11 cellular contexts compared by ENCODE assay signal in the genomic region with DNA sequence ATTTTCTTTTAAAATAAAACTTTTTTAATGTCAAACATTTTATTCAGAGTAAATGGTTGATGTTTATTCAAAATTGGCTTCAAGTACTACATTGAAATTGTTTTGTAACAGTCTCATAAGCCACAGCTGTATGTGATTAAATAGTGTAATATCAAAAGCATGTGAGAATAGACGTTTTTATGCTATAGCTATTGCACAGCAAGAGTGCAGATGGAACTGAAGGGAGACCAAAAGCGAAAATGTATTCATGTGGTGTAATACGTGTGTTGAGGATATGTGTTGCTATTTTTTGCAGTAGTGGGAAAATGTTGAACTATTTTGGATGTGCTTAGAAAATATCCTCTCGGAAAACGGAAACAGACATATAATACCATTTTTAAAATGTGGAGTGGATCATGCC. TPM values are rescaled to one million over a fixed set of nuclear protein-coding genes. Genes with fewer than 3 reads are reported as not detected.
DNase-seq lines count a peak whose midpoint lies in the region; ATAC-seq and TF ChIP-seq lines count a peak whose summit lies in the region.
"Had no signal": no experiment of that assay in that cellular context is flagged by ENCODE, and none has a peak within 500 bp of the region (broad histone marks: within the 10 kb centered on the region; RNA-seq: fewer than 3 reads in every experiment).

No MANE protein-coding gene starts in this region.

- no peaks in the 10 kb centered on the region for H3K9me3 ChIP-seq in breast epithelium
- no peaks in the 10 kb centered on the region for H3K9me3 ChIP-seq in tibial artery

- no peaks in the 10 kb centered on the region for H3K27me3 ChIP-seq in breast epithelium
- H3K27me3 ChIP-seq in tibial artery: no peaks in the 10 kb centered on the region

- H3K27ac Mint-ChIP-seq in effector memory CD8-positive, alpha-beta T cell: no peak overlapping the region
- no peak overlapping the region for H3K27ac Mint-ChIP-seq in CD14-positive monocyte

- H3K4me1 ChIP-seq in breast epithelium (no peaks in the 10 kb centered on the region), tibial artery (peaks cover 0 to 55% (median 18%) of the 10 kb centered on the region in 4 donors)

- H3K36me3 Mint-ChIP-seq in effector memory CD8-positive, alpha-beta T cell (ENCODE audit: insufficient read depth): no peaks in the 10 kb centered on the region
- no peaks in the 10 kb centered on the region for H3K36me3 Mint-ChIP-seq in CD14-positive monocyte

- no peak overlapping the region for H3K4me3 Mint-ChIP-seq in effector memory CD8-positive, alpha-beta T cell
- H3K4me3 Mint-ChIP-seq in CD14-positive monocyte: no peak overlapping the region

- H3K27me3 Mint-ChIP-seq in effector memory CD8-positive, alpha-beta T cell: no peaks in the 10 kb centered on the region
- peaks cover 6 to 14% (median 10%) of the 10 kb centered on the region in 3 donors for H3K27me3 Mint-ChIP-seq in CD14-positive monocyte (ENCODE audit: low read depth in 3 of 3)

- H3K9me3 Mint-ChIP-seq in effector memory CD8-positive, alpha-beta T cell: no peaks in the 10 kb centered on the region
- no peaks in the 10 kb centered on the region for H3K9me3 Mint-ChIP-seq in CD14-positive monocyte

- H3K4me1 Mint-ChIP-seq in effector memory CD8-positive, alpha-beta T cell (ENCODE audit: low read depth in 2 of 2): peaks cover 0 to 2% of the 10 kb centered on the region in 2 donors
- H3K4me1 Mint-ChIP-seq in CD14-positive monocyte: peaks cover 5% of the 10 kb centered on the region

- DNase-seq in HFF-Myc (ENCODE audit: extremely low read depth, low read depth): peak; percentile 56
- no peak for DNase-seq in breast epithelium (ENCODE audit: low spot score in 2 of 2)
- peak; percentile 69 for DNase-seq in iris pigment epithelial cell (ENCODE audit: low read depth)
- DNase-seq in tibial artery: no peak
- no peak for DNase-seq in NCI-H1105 treated with DMSO at 0.1 percent for 48 hours (lab: John Stamatoyannopoulos, UW)
- no peak for DNase-seq in effector memory CD8-positive, alpha-beta T cell
- no peak for DNase-seq in NK-92 (lab: John Stamatoyannopoulos, UW; ENCODE audit: unreplicated experiment)
- no peak for DNase-seq in CD14-positive monocyte (ENCODE audit: low spot score)
- DNase-seq: Kasumi-1, retina had no signal

- intact Hi-C loops in breast epithelium (cut with DNase I; ENCODE audit: low total_unique reads) (no loop called here), tibial artery (cut with DNase I; ENCODE audit: low total_unique reads) (loop anchor here (5.0 kb wide), 1 partner anchor 35 kb away; no protein-coding TSS in a partner anchor), CD14-positive monocyte (cut with micrococcal nuclease) (no loop called here)

- peak overlapping the region; percentile 53 to 88 for H3K27ac ChIP-seq in breast epithelium
- peak overlapping the region; percentile 82 to 89 for H3K27ac ChIP-seq in tibial artery

- no peak for TF ChIP-seq POLR2A in breast epithelium (IDR thresholded peaks at IDR 0.05)

- ATAC-seq in effector memory CD8-positive, alpha-beta T cell (replicated peaks): no peak
- ATAC-seq: Panc1 had no signal

- no peaks in the 10 kb centered on the region for H3K36me3 ChIP-seq in breast epithelium
- H3K36me3 ChIP-seq in tibial artery: no peaks in the 10 kb centered on the region

- TF ChIP-seq CTCF in HFF-Myc (IDR thresholded peaks at IDR 0.05; ENCODE audit: low read depth, low read length, missing control alignments): no peak
- TF ChIP-seq CTCF in breast epithelium (IDR thresholded peaks at IDR 0.05): no peak
- no peak for TF ChIP-seq CTCF in tibial artery (IDR thresholded peaks at IDR 0.05)
- no peak for TF ChIP-seq CTCF in CD14-positive monocyte (IDR thresholded peaks at IDR 0.05)

- H3K4me3 ChIP-seq in HFF-Myc (replicated peaks; ENCODE audit: low read depth, low read length) (peak overlapping the region; percentile 23; the same call in 1 of the 2 replicates), breast epithelium (peak overlapping the region; percentile 61 to 81 (median 65)), tibial artery (peak overlapping the region; percentile 56 to 64)

RNA-seq across cellular contexts. Expression of a gene that starts 6.0 kb away (rescaled TPM):
- 100 to 1,000 TPM in 2 of 3 donors, 10 to 100 TPM in 1; 48.4 to 117 (median 103) TPM for total RNA-seq in breast epithelium
- polyA plus RNA-seq in CD14-positive monocyte: not detected

Comparison
In these comparisons a context has a peak if more than half of its experiments do, and no peak if none do; other contexts are left out.
1. DNase-seq: peak in HFF-Myc (single experiment) and iris pigment epithelial cell (single experiment); none in breast epithelium (0 of 2), tibial artery (0 of 2), NCI-H1105 treated with DMSO at 0.1 percent for 48 hours (single experiment), effector memory CD8-positive, alpha-beta T cell (0 of 3), NK-92 (single experiment) and CD14-positive monocyte (single experiment).
2. Peak in every context shown above with its lines, with median percentiles within 50 percentile points of each other: H3K4me3 ChIP-seq.